ENCODE assay signal across 22 cellular contexts in the genomic region with DNA sequence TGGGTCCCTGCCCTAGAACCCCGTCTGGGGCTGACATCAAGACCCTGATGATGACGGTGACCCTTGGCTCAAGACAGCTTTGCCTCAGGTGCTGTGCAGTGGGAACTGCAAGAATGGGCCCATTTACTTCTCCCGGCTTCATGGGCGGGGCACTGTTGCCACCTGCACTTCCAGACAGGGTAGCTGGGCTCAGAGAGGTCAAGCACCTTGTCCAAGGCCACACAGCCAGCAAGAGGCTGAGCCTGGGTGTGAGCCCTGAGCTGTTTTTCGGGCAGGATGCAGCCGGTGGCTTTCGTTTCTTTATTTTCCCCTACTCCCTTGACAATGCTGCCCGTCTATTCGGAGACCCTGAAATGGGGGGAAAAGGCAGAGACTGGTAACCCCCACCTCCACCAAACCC.
DNase-seq lines count a peak whose midpoint lies in the region; ATAC-seq, FAIRE-seq and TF ChIP-seq lines count a peak whose summit lies in the region.
"Had no signal": no experiment of that assay in that cellular context is flagged by ENCODE, and none has a peak within 500 bp of the region (broad histone marks: within the 10 kb centered on the region; RNA-seq: fewer than 3 reads in every experiment).

No MANE protein-coding gene starts in this region.

- DNase-seq in HepG2 (ENCODE audit: low spot score) (no peak), right lobe of liver (no peak), dorsolateral prefrontal cortex (no peak), thoracic aorta (ENCODE audit: low spot score) (no peak), ureter (ENCODE audit: low spot score) (no peak), SW 1271 (lab: John Stamatoyannopoulos, UW) (no peak)
- DNase-seq in activated CD8-positive, alpha-beta T cell treated with anti-CD3 and anti-CD28 coated beads, Interleukin-2, amount 10 ng/mL, durations not matched to agents 7 days and 5 days: no peak
- DNase-seq: activated B cell treated with CpG ODN at 0.5 μM for 24 hours; activated CD4-positive, alpha-beta memory T cell treated with anti-CD3 and anti-CD28 coated beads, Interleukin-2, amount 10 ng/mL, durations not matched to agents 7 days and 5 days; COR-L47; DMS79 treated with DMSO at 0.1 percent for 48 hours; heart right ventricle; MV-4-11; sigmoid colon; T1000; testis had no signal

- H3K4me3 ChIP-seq in HepG2 (replicated peaks in 1 of 3; ENCODE audit: insufficient read depth in 1 of 3, low read depth in 2 of 3, low read length in 3 of 3) (no peak overlapping the region), right lobe of liver (no peak overlapping the region), dorsolateral prefrontal cortex (peak overlapping the region in 2 of 59 donors; percentile 14 to 27), thoracic aorta (peak overlapping the region; percentile 50)
- H3K4me3 ChIP-seq: cardiac muscle cell, heart right ventricle, sigmoid colon, SK-N-MC, testis had no signal

- no peak overlapping the region for H3K27ac ChIP-seq in HepG2 (ENCODE audit: extremely low read length, insufficient read depth, low read length)
- no peak overlapping the region for H3K27ac ChIP-seq in right lobe of liver
- peak overlapping the region in 52 of 59 donors; percentile 20 to 92 (median 73) for H3K27ac ChIP-seq in dorsolateral prefrontal cortex
- peak overlapping the region; percentile 73 to 78 for H3K27ac ChIP-seq in thoracic aorta
- H3K27ac ChIP-seq: cardiac muscle cell, parathyroid adenoma, sigmoid colon, SK-N-MC, testis had no signal

- TF ChIP-seq EP300 in HepG2 (IDR thresholded peaks at IDR 0.05; ENCODE audit: low read depth in 2 of 2, low read length in 2 of 2) (no peak), HepG2 (CRISPR knock-in tag; IDR thresholded peaks at IDR 0.05; ENCODE audit: borderline replicate concordance) (no peak)

- 78% methylated on average over 2 of the region's 9 CpGs for WGBS in HepG2 (ENCODE audit: low lambda C conversion rate)
- 60% methylated on average over 3 of the region's 9 CpGs for WGBS in right lobe of liver (ENCODE audit: insufficient coverage, low coverage, low lambda C conversion rate, missing lambda C conversion rate)

- 0 out of 2 replicates have a peak, but pooled peaks cover 3% of the 10 kb centered on the region for H4K20me1 ChIP-seq in HepG2 (ENCODE audit: insufficient read depth, low read length)

- peaks cover 6% of the 10 kb centered on the region for H3K4me1 Mint-ChIP-seq in activated CD8-positive, alpha-beta T cell treated with anti-CD3 and anti-CD28 coated beads, Interleukin-2, amount 10 ng/mL, durations not matched to agents 7 days and 5 days (ENCODE audit: low read depth)
- H3K4me1 Mint-ChIP-seq: activated CD4-positive, alpha-beta memory T cell treated with anti-CD3 and anti-CD28 coated beads, Interleukin-2, amount 10 ng/mL, durations not matched to agents 7 days and 5 days had no signal

- no peaks in the 10 kb centered on the region for H3K36me3 ChIP-seq in HepG2 (replicated peaks in 1 of 2; ENCODE audit: control insufficient read depth in 1 of 2, insufficient read depth in 2 of 2, low read length in 2 of 2)
- H3K36me3 ChIP-seq in right lobe of liver: no peaks in the 10 kb centered on the region
- no peaks in the 10 kb centered on the region for H3K36me3 ChIP-seq in thoracic aorta
- H3K36me3 ChIP-seq: cardiac muscle cell, heart right ventricle, sigmoid colon had no signal

- in situ Hi-C loops in HepG2 (cut with HindIII; ENCODE audit: extremely low pct_ligation_motif_present, low pct_unique_long_range_greater_than_20kb): no loop called here

- intact Hi-C loops in HepG2 (cut with micrococcal nuclease; ENCODE audit: unreplicated experiment) (no loop called here), right lobe of liver (cut with DNase I) (no loop called here), dorsolateral prefrontal cortex (cut with DNase I) (no loop called here)

- TF ChIP-seq POLR2A in HepG2 (IDR thresholded peaks at IDR 0.05; ENCODE audit: insufficient read depth in 1 of 2, low read depth in 2 of 2, low read length in 2 of 2): no peak
- TF ChIP-seq POLR2A in right lobe of liver (IDR thresholded peaks at IDR 0.05): no peak

- POLR2A ChIA-PET in HepG2 (lab: Yijun Ruan, JAX): no interaction called here
- POLR2A ChIA-PET in activated CD8-positive, alpha-beta T cell treated with anti-CD3 and anti-CD28 coated beads, Interleukin-2, amount 10 ng/mL, durations not matched to agents 7 days and 5 days (lab: Charles Lee): no interaction called here

- no peak for TF ChIP-seq RAD21 in HepG2 (CRISPR knock-in tag; IDR thresholded peaks at IDR 0.05)

- H3K79me2 ChIP-seq in HepG2 (ENCODE audit: insufficient read depth, low read length): no peaks in the 10 kb centered on the region
- H3K79me2 ChIP-seq: parathyroid adenoma had no signal

- TF ChIP-seq CTCF in HepG2 (CRISPR knock-in tag; IDR thresholded peaks at IDR 0.05): no peak
- TF ChIP-seq CTCF in right lobe of liver (IDR thresholded peaks at IDR 0.05): no peak
- no peak for TF ChIP-seq CTCF in dorsolateral prefrontal cortex (IDR thresholded peaks at IDR 0.05 in 54 of 56, conservative IDR thresholded peaks at IDR 0.05 in 2 of 56; ENCODE audit: low read depth in 1 of 56, partially characterized antibody in 56 of 56)
- TF ChIP-seq CTCF in thoracic aorta (IDR thresholded peaks at IDR 0.05): no peak

- H3K27me3 Mint-ChIP-seq in activated CD8-positive, alpha-beta T cell treated with anti-CD3 and anti-CD28 coated beads, Interleukin-2, amount 10 ng/mL, durations not matched to agents 7 days and 5 days (ENCODE audit: low read depth): peaks cover 9% of the 10 kb centered on the region

- H3K9me3 Mint-ChIP-seq in activated CD8-positive, alpha-beta T cell treated with anti-CD3 and anti-CD28 coated beads, Interleukin-2, amount 10 ng/mL, durations not matched to agents 7 days and 5 days (ENCODE audit: insufficient read depth): no peaks in the 10 kb centered on the region
- H3K9me3 Mint-ChIP-seq: activated B cell treated with CpG ODN at 0.5 μM for 24 hours; activated CD4-positive, alpha-beta memory T cell treated with anti-CD3 and anti-CD28 coated beads, Interleukin-2, amount 10 ng/mL, durations not matched to agents 7 days and 5 days; nephron had no signal

- no peak overlapping the region for H3K27ac Mint-ChIP-seq in activated CD8-positive, alpha-beta T cell treated with anti-CD3 and anti-CD28 coated beads, Interleukin-2, amount 10 ng/mL, durations not matched to agents 7 days and 5 days
- H3K27ac Mint-ChIP-seq: activated B cell treated with CpG ODN at 0.5 μM for 24 hours; activated CD4-positive, alpha-beta memory T cell treated with anti-CD3 and anti-CD28 coated beads, Interleukin-2, amount 10 ng/mL, durations not matched to agents 7 days and 5 days; nephron had no signal

- H2AFZ ChIP-seq in HepG2 (ENCODE audit: low read length): no peak overlapping the region
- H2AFZ ChIP-seq: parathyroid adenoma had no signal

- no peak for ATAC-seq in HepG2
- ATAC-seq in right lobe of liver: no peak
- ATAC-seq in activated CD8-positive, alpha-beta T cell treated with anti-CD3 and anti-CD28 coated beads, Interleukin-2, amount 10 ng/mL, durations not matched to agents 7 days and 5 days: peak; percentile 39
- ATAC-seq in thoracic aorta (ENCODE audit: insufficient number of reproducible peaks, low FRiP score, low read depth): no peak
- no peak for ATAC-seq in GM21825 (IDR thresholded peaks at IDR 0.05; ENCODE audit: unreplicated experiment)

- peaks cover 0 to 2% of the 10 kb centered on the region in 2 experiments; a peak in 1 of 5 replicates for H3K27me3 ChIP-seq in HepG2 (ENCODE audit: control insufficient read depth in 1 of 2, insufficient read depth in 2 of 2, low read length in 2 of 2)
- H3K27me3 ChIP-seq in right lobe of liver: no peaks in the 10 kb centered on the region
- peaks cover 0 to 47% (median 12%) of the 10 kb centered on the region in 45 donors for H3K27me3 ChIP-seq in dorsolateral prefrontal cortex
- no peaks in the 10 kb centered on the region for H3K27me3 ChIP-seq in thoracic aorta (replicated peaks; ENCODE audit: insufficient read depth)
- H3K27me3 ChIP-seq: cardiac muscle cell, testis had no signal

- H3K4me2 ChIP-seq in HepG2 (ENCODE audit: low read depth, low read length): no peak overlapping the region

- no peak overlapping the region for H3K9ac ChIP-seq in HepG2 (ENCODE audit: insufficient read depth, low read depth, low read length)
- H3K9ac ChIP-seq: parathyroid adenoma had no signal

- no peak for FAIRE-seq in HepG2 (lab: Jason Lieb, UNC)
- FAIRE-seq: GM19239 had no signal

- BruUV-seq in HepG2 (replicated peaks; lab: Mats Ljungman, UMichigan): no TSS peak

- H3K9me3 ChIP-seq in HepG2 (ENCODE audit: low read length): no peaks in the 10 kb centered on the region
- H3K9me3 ChIP-seq in right lobe of liver: no peaks in the 10 kb centered on the region
- no peaks in the 10 kb centered on the region for H3K9me3 ChIP-seq in thoracic aorta
- H3K9me3 ChIP-seq: heart right ventricle, sigmoid colon, testis had no signal

- H3K4me1 ChIP-seq in HepG2 (ENCODE audit: insufficient read depth, low read length): no peaks in the 10 kb centered on the region
- no peaks in the 10 kb centered on the region for H3K4me1 ChIP-seq in right lobe of liver
- peaks cover 14 to 64% of the 10 kb centered on the region in 2 donors for H3K4me1 ChIP-seq in thoracic aorta (ENCODE audit: control insufficient read depth in 1 of 2, low read depth in 2 of 2)
- H3K4me1 ChIP-seq: parathyroid adenoma, sigmoid colon, testis had no signal

- H3K36me3 Mint-ChIP-seq in activated CD8-positive, alpha-beta T cell treated with anti-CD3 and anti-CD28 coated beads, Interleukin-2, amount 10 ng/mL, durations not matched to agents 7 days and 5 days (ENCODE audit: low read depth): no peaks in the 10 kb centered on the region

- CTCF ChIA-PET in HepG2 (lab: Yijun Ruan, JAX; ENCODE audit: low intra/inter-chr PET ratio, low total read pairs): no interaction called here
- CTCF ChIA-PET in activated CD8-positive, alpha-beta T cell treated with anti-CD3 and anti-CD28 coated beads, Interleukin-2, amount 10 ng/mL, durations not matched to agents 7 days and 5 days (lab: Charles Lee): no interaction called here

- peak overlapping the region; percentile 52 for H3K4me3 Mint-ChIP-seq in activated CD8-positive, alpha-beta T cell treated with anti-CD3 and anti-CD28 coated beads, Interleukin-2, amount 10 ng/mL, durations not matched to agents 7 days and 5 days
- H3K4me3 Mint-ChIP-seq: activated B cell treated with CpG ODN at 0.5 μM for 24 hours; activated CD4-positive, alpha-beta memory T cell treated with anti-CD3 and anti-CD28 coated beads, Interleukin-2, amount 10 ng/mL, durations not matched to agents 7 days and 5 days; nephron had no signal

TF ChIP-seq in HepG2, 621 proteins besides CTCF, POLR2A, EP300 and RAD21 (continues in another document):
- TF ChIP-seq ZNF768 (CRISPR knock-in tag; IDR thresholded peaks at IDR 0.05) (peak; percentile 98), ZNF577 (CRISPR knock-in tag; IDR thresholded peaks at IDR 0.05; ENCODE audit: borderline replicate concordance, low read depth) (no peak), FOXO1 (CRISPR knock-in tag; IDR thresholded peaks at IDR 0.05) (no peak), ZNF615 (CRISPR knock-in tag; IDR thresholded peaks at IDR 0.05; ENCODE audit: borderline replicate concordance) (no peak)

Comparison
In these comparisons a context has a peak if more than half of its experiments do, and no peak if none do; other contexts are left out.
1. H3K27ac ChIP-seq: peak in dorsolateral prefrontal cortex (52 of 59) and thoracic aorta (2 of 2); none in HepG2 (single experiment) and right lobe of liver (0 of 3).